In genomic region chr9:38380230-38380871, GRCh38 we compare ENCODE assay signal across 15 cellular contexts. TPM values are rescaled to one million over a fixed set of nuclear protein-coding genes. Genes with fewer than 3 reads are reported as not detected.
DNase-seq lines count a peak whose midpoint lies in the region; ATAC-seq and TF ChIP-seq lines count a peak whose summit lies in the region.
"Had no signal": no experiment of that assay in that cellular context is flagged by ENCODE, and none has a peak within 500 bp of the region (broad histone marks: within the 10 kb centered on the region; RNA-seq: fewer than 3 reads in every experiment).

No MANE protein-coding gene starts in this region.

- DNase-seq in cardiac septum (ENCODE audit: low spot score) (peak; percentile 39), Right ventricle myocardium superior (no peak), SK-MEL-5 (ENCODE audit: low read depth, low spot score) (peak; percentile 27), uterus (no peak)
- no peak for DNase-seq in effector CD8-positive, alpha-beta T cell (lab: John Stamatoyannopoulos, UW)
- DNase-seq: activated CD4-positive, alpha-beta T cell treated with anti-CD3 and anti-CD28 coated beads, Interleukin-2, amount 50 U/mL, for 4 hours; activated effector memory CD4-positive, alpha-beta T cell treated with Interleukin-2 at 50 U/mL for 16 hours; esophagus squamous epithelium; GDM1; naive B cell; stimulated activated CD4-positive, alpha-beta T cell treated with anti-CD3 and anti-CD28 coated beads, Interleukin-15, amount 100 ng/mL, for 24 hours; T-cell had no signal

- H3K27ac ChIP-seq in liver (ENCODE audit: low read depth in 1 of 2, low read length in 2 of 2) (peak overlapping the region; percentile 12 to 14), uterus (peak overlapping the region; percentile 89 to 90)

- H3K9ac ChIP-seq in liver (ENCODE audit: low read depth in 1 of 2, low read length in 2 of 2), result no peak overlapping the region

- ATAC-seq in Right ventricle myocardium superior (ENCODE audit: poor library complexity) (no peak), HG03457 (IDR thresholded peaks at IDR 0.05; ENCODE audit: unreplicated experiment) (no peak), HG03025 (IDR thresholded peaks at IDR 0.05; ENCODE audit: low FRiP score, unreplicated experiment) (no peak)
- ATAC-seq: T-cell had no signal

- TF ChIP-seq CTCF in liver (IDR thresholded peaks at IDR 0.05; ENCODE audit: low read depth, low read length, missing input control) (no peak), uterus (IDR thresholded peaks at IDR 0.05) (no peak)

- no peak overlapping the region for H3K4me3 ChIP-seq in liver (ENCODE audit: low read depth in 1 of 3, low read length in 3 of 3)
- H3K4me3 ChIP-seq in uterus, result no peak overlapping the region
- H3K4me3 ChIP-seq: esophagus squamous epithelium had no signal

- TF ChIP-seq POLR2A in uterus (IDR thresholded peaks at IDR 0.05), result no peak

- 85% methylated on average over 6 of the region's 6 CpGs for WGBS in liver

- peaks cover 3 to 17% (median 9%) of the 10 kb centered on the region in 4 donors for H3K4me1 ChIP-seq in liver (ENCODE audit: control insufficient read depth in 4 of 4, insufficient read depth in 4 of 4, low read length in 3 of 4)
- H3K4me1 ChIP-seq in uterus, result no peaks in the 10 kb centered on the region

- in situ Hi-C loops in SK-MEL-5 (cut with HindIII; ENCODE audit: low pct_unique_long_range_greater_than_20kb, low sequenced_read_pairs), result no loop called here

- no peaks in the 10 kb centered on the region for H3K27me3 ChIP-seq in liver (ENCODE audit: control insufficient read depth in 4 of 4, insufficient read depth in 4 of 4, low read length in 3 of 4)
- H3K27me3 ChIP-seq in uterus, result no peaks in the 10 kb centered on the region
- H3K27me3 ChIP-seq: esophagus squamous epithelium had no signal

- TF ChIP-seq RAD21 in liver (IDR thresholded peaks at IDR 0.05), result no peak

- intact Hi-C loops in cardiac septum (cut with DNase I) (no loop called here), Right ventricle myocardium superior (cut with DNase I) (loop anchor here (10.0 kb wide), 1 partner anchor 636 kb away; no protein-coding TSS in a partner anchor), uterus (cut with DNase I; ENCODE audit: low total_unique reads) (no loop called here)

- H3K36me3 ChIP-seq in liver (ENCODE audit: control insufficient read depth in 4 of 4, insufficient read depth in 3 of 4, low read depth in 1 of 4, low read length in 3 of 4) (no peaks in the 10 kb centered on the region), uterus (no peaks in the 10 kb centered on the region)
- H3K36me3 ChIP-seq: esophagus squamous epithelium had no signal

- H3K9me3 ChIP-seq in liver (ENCODE audit: control insufficient read depth in 4 of 4, low read length in 3 of 4), result peaks cover 2 to 10% (median 4%) of the 10 kb centered on the region in 4 donors
- H3K9me3 ChIP-seq in uterus, result no peaks in the 10 kb centered on the region

TF ChIP-seq in liver, 16 proteins besides CTCF, POLR2A, EP300 and RAD21:
- TF ChIP-seq ZBTB33 (IDR thresholded peaks at IDR 0.05), result no peak
- TF ChIP-seq YY1 (IDR thresholded peaks at IDR 0.05), result no peak
- TF ChIP-seq EGR1 (IDR thresholded peaks at IDR 0.05; ENCODE audit: low read depth in 2 of 2), result no peak
- no peak for TF ChIP-seq GABPA (IDR thresholded peaks at IDR 0.05 in 1 of 2, conservative IDR thresholded peaks at IDR 0.05 in 1 of 2)
- no peak for TF ChIP-seq HNF4G (IDR thresholded peaks at IDR 0.05)
- no peak for TF ChIP-seq RXRA (IDR thresholded peaks at IDR 0.05)
- no peak for TF ChIP-seq NR2F2 (IDR thresholded peaks at IDR 0.05)
- no peak for TF ChIP-seq SP1 (IDR thresholded peaks at IDR 0.05)
- no peak for TF ChIP-seq ATF3 (IDR thresholded peaks at IDR 0.05)
- TF ChIP-seq REST (IDR thresholded peaks at IDR 0.05), result no peak
- TF ChIP-seq MAX (IDR thresholded peaks at IDR 0.05), result no peak
- no peak for TF ChIP-seq JUND (IDR thresholded peaks at IDR 0.05)
- no peak for TF ChIP-seq FOXA2 (IDR thresholded peaks at IDR 0.05)
- no peak for TF ChIP-seq FOXA1 (IDR thresholded peaks at IDR 0.05)
- TF ChIP-seq HNF4A (conservative IDR thresholded peaks at IDR 0.05), result no peak
- no peak for TF ChIP-seq TAF1 (conservative IDR thresholded peaks at IDR 0.05)
TF ChIP-seq in liver: peak in this region for 0.

RNA-seq across cellular contexts. Expression of gene ALDH1B1, which starts 12.2 kb away (rescaled TPM):
- total RNA-seq in cardiac septum, result 21.0 TPM
- 16.8 TPM for total RNA-seq in Right ventricle myocardium superior
- total RNA-seq in SK-MEL-5 (2014; rRNA removed; shearing (Covaris generic)), result 48.6 and 50.2 TPM in 2 replicates
- 89.6 and 96.7 TPM in 2 replicates for polyA plus RNA-seq in SK-MEL-5 (2015; cell fraction: cytosol; rRNA removed)
- 10.1 and 17.2 TPM in 2 replicates for polyA plus RNA-seq in SK-MEL-5 (2015; cell fraction: nucleus; rRNA removed)
- 10 to 100 TPM; 18.9 to 57.0 TPM for total RNA-seq in liver
- 10 to 100 TPM; 48.2 to 73.9 TPM for polyA plus RNA-seq in liver
- 10 to 100 TPM; 22.1 to 58.5 (median 28.0) TPM for total RNA-seq in uterus

RNA-seq across cellular contexts. Expression of gene IGFBPL1, which starts 43.9 kb away (rescaled TPM):
- total RNA-seq in cardiac septum, result 0.30 TPM
- total RNA-seq in Right ventricle myocardium superior, result not detected
- 7.9 and 8.5 TPM in 2 replicates for total RNA-seq in SK-MEL-5 (2014; rRNA removed; shearing (Covaris generic))
- polyA plus RNA-seq in SK-MEL-5 (2015; cell fraction: cytosol; rRNA removed), result 13.4 and 17.7 TPM in 2 replicates
- polyA plus RNA-seq in SK-MEL-5 (2015; cell fraction: nucleus; rRNA removed), result 1.4 and 2.5 TPM in 2 replicates
- total RNA-seq in liver, result under 1 TPM in 1 of 2 donors, not detected in 1; 0.08 TPM
- not detected for polyA plus RNA-seq in liver
- total RNA-seq in uterus, result 1 to 10 TPM in 1 of 4 donors, under 1 TPM in 1, not detected in 2; 0.55 to 1.3 TPM
- total RNA-seq: esophagus squamous epithelium, T-cell had no signal

Comparison
In these comparisons a context has a peak if more than half of its experiments do, and no peak if none do; other contexts are left out.
1. DNase-seq: peak in cardiac septum (single experiment) and SK-MEL-5 (single experiment); none in Right ventricle myocardium superior (single experiment), uterus (0 of 2) and effector CD8-positive, alpha-beta T cell (single experiment).